In genomic region chr15:45326776-45327175, GRCh38 we compare ENCODE assay signal across 18 cellular contexts. TPM values are rescaled to one million over a fixed set of nuclear protein-coding genes. Genes with fewer than 3 reads are reported as not detected.
DNase-seq lines count a peak whose midpoint lies in the region.
"Had no signal": no experiment of that assay in that cellular context is flagged by ENCODE, and none has a peak within 500 bp of the region (broad histone marks: within the 10 kb centered on the region; RNA-seq: fewer than 3 reads in every experiment).

No MANE protein-coding gene starts in this region.

- H3K9ac ChIP-seq in iPS-18a (ENCODE audit: low read length), result no peak overlapping the region

- no peaks in the 10 kb centered on the region for H3K36me3 ChIP-seq in iPS-18a (ENCODE audit: control insufficient read depth, low read depth, low read length)
- H3K36me3 ChIP-seq: ascending aorta, left ventricle myocardium inferior, upper lobe of right lung had no signal

- DNase-seq in NCI-H1105 treated with DMSO at 0.1 percent for 48 hours (lab: John Stamatoyannopoulos, UW) (peak; percentile 15), NCI-H1105 (lab: John Stamatoyannopoulos, UW) (no peak), substantia nigra (lab: John Stamatoyannopoulos, UW) (peak in 13 of 49 donors; percentile 2 to 60 (median 18)), glomerular visceral epithelial cell (ENCODE audit: extremely low spot score) (no peak), OCI-M1 (lab: John Stamatoyannopoulos, UW) (no peak)
- no peak for DNase-seq in activated CD4-positive, alpha-beta T cell treated with anti-CD3 and anti-CD28 coated beads, Interleukin-2, amount 10 ng/mL, durations not matched to agents 24 days and 14 days
- DNase-seq: activated CD4-positive, CD25-positive, alpha-beta regulatory T cell treated with anti-CD3 and anti-CD28 coated beads, Interleukin-2, amount 50 U/mL, for 72 hours; activated CD8-positive, alpha-beta memory T cell treated with anti-CD3 and anti-CD28 coated beads for 24 hours; activated naive CD4-positive, alpha-beta T cell treated with anti-CD3 and anti-CD28 coated beads, Interleukin-2, amount 50 U/mL, for 16 hours; activated T-cell treated with anti-CD3 and anti-CD28 coated beads, Interleukin-2, amount 50 U/mL, for 72 hours; left ventricle myocardium inferior; mucosa of descending colon; NCI-H1092 treated with DMSO at 0.1 percent for 48 hours; upper lobe of right lung had no signal

- no peaks in the 10 kb centered on the region for H3K36me3 Mint-ChIP-seq in activated CD4-positive, alpha-beta T cell treated with anti-CD3 and anti-CD28 coated beads, Interleukin-2, amount 10 ng/mL, durations not matched to agents 24 days and 14 days (ENCODE audit: low read depth)

- H3K27ac ChIP-seq in angular gyrus (ENCODE audit: low read depth, low read length) (peak overlapping the region; percentile 17), iPS-18a (ENCODE audit: low read length) (no peak overlapping the region), substantia nigra (ENCODE audit: low read depth, low read length, poor library complexity, severe bottlenecking) (peak overlapping the region; percentile 41)
- H3K27ac ChIP-seq: 22Rv1, ascending aorta, left ventricle myocardium inferior, upper lobe of right lung had no signal

- no peak overlapping the region for H3K4me3 Mint-ChIP-seq in activated CD4-positive, alpha-beta T cell treated with anti-CD3 and anti-CD28 coated beads, Interleukin-2, amount 10 ng/mL, durations not matched to agents 24 days and 14 days
- H3K4me3 Mint-ChIP-seq: activated T-cell treated with anti-CD3 and anti-CD28 coated beads, Interleukin-2, amount 50 U/mL, for 72 hours had no signal

- no peaks in the 10 kb centered on the region for H3K9me3 ChIP-seq in iPS-18a (ENCODE audit: control insufficient read depth, low read depth, low read length)
- H3K9me3 ChIP-seq: ascending aorta, left ventricle myocardium inferior, mucosa of descending colon, upper lobe of right lung had no signal

- H3K9me3 Mint-ChIP-seq in activated CD4-positive, alpha-beta T cell treated with anti-CD3 and anti-CD28 coated beads, Interleukin-2, amount 10 ng/mL, durations not matched to agents 24 days and 14 days, result no peaks in the 10 kb centered on the region
- H3K9me3 Mint-ChIP-seq: activated T-cell treated with anti-CD3 and anti-CD28 coated beads, Interleukin-2, amount 50 U/mL, for 72 hours had no signal

- no peaks in the 10 kb centered on the region for H3K4me1 Mint-ChIP-seq in activated CD4-positive, alpha-beta T cell treated with anti-CD3 and anti-CD28 coated beads, Interleukin-2, amount 10 ng/mL, durations not matched to agents 24 days and 14 days

- peaks cover 13% of the 10 kb centered on the region for H3K4me1 ChIP-seq in iPS-18a (ENCODE audit: control insufficient read depth, low read depth, low read length)
- H3K4me1 ChIP-seq: ascending aorta, left ventricle myocardium inferior, upper lobe of right lung had no signal

- no peaks in the 10 kb centered on the region for H3K27me3 ChIP-seq in iPS-18a (ENCODE audit: control insufficient read depth, insufficient read depth, low read length)
- H3K27me3 ChIP-seq: ascending aorta, upper lobe of right lung had no signal

- H3K4me3 ChIP-seq in iPS-18a (ENCODE audit: low read length), result peak overlapping the region; percentile 13
- H3K4me3 ChIP-seq: ascending aorta, left ventricle myocardium inferior, mucosa of descending colon, upper lobe of right lung had no signal

- H3K27ac Mint-ChIP-seq in activated CD4-positive, alpha-beta T cell treated with anti-CD3 and anti-CD28 coated beads, Interleukin-2, amount 10 ng/mL, durations not matched to agents 24 days and 14 days, result no peak overlapping the region
- H3K27ac Mint-ChIP-seq: activated T-cell treated with anti-CD3 and anti-CD28 coated beads, Interleukin-2, amount 50 U/mL, for 72 hours had no signal

- peaks cover 10% of the 10 kb centered on the region for H3K27me3 Mint-ChIP-seq in activated CD4-positive, alpha-beta T cell treated with anti-CD3 and anti-CD28 coated beads, Interleukin-2, amount 10 ng/mL, durations not matched to agents 24 days and 14 days

- intact Hi-C loops in activated CD4-positive, alpha-beta T cell treated with anti-CD3 and anti-CD28 coated beads, Interleukin-2, amount 10 ng/mL, durations not matched to agents 24 days and 14 days (cut with micrococcal nuclease), result no loop called here

RNA-seq across cellular contexts. Expression of gene GATM, which starts 51.6 kb away (rescaled TPM):
- 0.65 and 1.0 TPM in 2 replicates for total RNA-seq in activated CD4-positive, alpha-beta T cell treated with anti-CD3 and anti-CD28 coated beads, Interleukin-2, amount 10 ng/mL, durations not matched to agents 24 days and 14 days
